In the genomic region with DNA sequence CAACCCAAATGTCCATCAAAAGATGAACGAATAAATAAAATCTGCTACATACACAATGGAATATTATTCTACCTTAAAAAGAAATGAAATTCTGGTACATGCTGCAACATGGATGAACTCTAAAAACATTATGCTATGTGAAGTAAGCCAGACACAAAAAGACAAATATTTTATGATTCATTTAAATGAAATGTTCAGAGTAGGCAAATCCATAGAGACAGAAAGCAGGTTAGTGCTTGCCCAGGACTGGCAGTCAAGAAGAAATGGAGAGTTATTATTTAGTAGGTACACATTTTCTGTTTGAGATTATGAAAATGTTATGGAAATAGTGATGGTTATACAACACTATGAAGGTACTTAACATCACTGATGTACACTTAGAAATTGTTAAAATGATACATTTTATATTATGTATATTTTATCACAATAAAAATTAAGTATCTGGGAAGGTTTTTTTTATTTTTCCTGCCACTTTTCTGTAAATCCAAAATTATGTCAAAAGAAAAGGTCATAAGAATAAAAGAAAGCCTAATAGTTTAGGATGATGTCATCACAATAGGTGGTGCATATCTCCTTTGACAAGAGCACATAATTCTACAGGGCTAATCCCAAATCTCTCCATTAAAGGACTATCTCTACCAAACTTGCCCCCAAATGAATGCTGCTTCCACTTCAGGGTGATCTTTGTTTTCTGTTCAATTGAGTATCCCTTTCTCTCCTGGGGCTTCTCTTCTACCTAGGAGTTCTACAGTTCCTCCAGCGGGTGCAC, we compare ENCODE assay signal across 1 cellular context.
TF ChIP-seq lines count a peak whose summit lies in the region.

No MANE protein-coding gene starts in this region.

TF ChIP-seq in HepG2, 621 proteins besides CTCF, POLR2A, EP300 and RAD21:
- TF ChIP-seq ATF7 (IDR thresholded peaks at IDR 0.05) (peak; percentile 93), ATF7 (CRISPR knock-in tag; IDR thresholded peaks at IDR 0.05) (no peak), MEIS1 (CRISPR knock-in tag; IDR thresholded peaks at IDR 0.05; ENCODE audit: borderline replicate concordance) (no peak)
